In genomic region chr4:108170729-108171540, GRCh38 we compare ENCODE assay signal across 12 cellular contexts. TPM values are rescaled to one million over a fixed set of nuclear protein-coding genes. Genes with fewer than 3 reads are reported as not detected.
DNase-seq lines count a peak whose midpoint lies in the region; ATAC-seq and TF ChIP-seq lines count a peak whose summit lies in the region.
"Had no signal": no experiment of that assay in that cellular context is flagged by ENCODE, and none has a peak within 500 bp of the region (broad histone marks: within the 10 kb centered on the region; RNA-seq: fewer than 3 reads in every experiment).

No MANE protein-coding gene starts in this region.

- TF ChIP-seq CTCF in endodermal cell (conservative IDR thresholded peaks at IDR 0.05), result no peak

- no peak overlapping the region for H2BK120ac ChIP-seq in trophoblast cell (ENCODE audit: insufficient read depth, low read length, poor library complexity)

- H2BK12ac ChIP-seq in trophoblast cell (ENCODE audit: low read length), result peak overlapping the region; percentile 15

- ATAC-seq in T-helper 17 cell, result no peak
- no peak for ATAC-seq in GM19455 (IDR thresholded peaks at IDR 0.05; ENCODE audit: unreplicated experiment)

- no peaks in the 10 kb centered on the region for H3K9me3 ChIP-seq in T-helper 17 cell (ENCODE audit: control insufficient read depth, low read length, poor library complexity, severe bottlenecking)
- no peaks in the 10 kb centered on the region for H3K9me3 ChIP-seq in endodermal cell (ENCODE audit: control insufficient read depth, low read length)
- H3K9me3 ChIP-seq in trophoblast cell (ENCODE audit: insufficient read depth, low read depth, low read length), result peaks cover 2% of the 10 kb centered on the region

- H3K36me3 ChIP-seq in endodermal cell (ENCODE audit: control insufficient read depth, insufficient read depth, low read length) (no peaks in the 10 kb centered on the region), trophoblast cell (ENCODE audit: control insufficient read depth in 1 of 2, insufficient read depth in 2 of 2, low read length in 2 of 2) (no peaks in the 10 kb centered on the region)

- no peak overlapping the region for H3K23ac ChIP-seq in trophoblast cell (ENCODE audit: low read length)

- peaks cover 29% of the 10 kb centered on the region for H3K27me3 Mint-ChIP-seq in T-helper 17 cell
- H3K27me3 Mint-ChIP-seq in endodermal cell (ENCODE audit: insufficient read depth), result peaks cover 93% of the 10 kb centered on the region

- H4K8ac ChIP-seq in trophoblast cell (ENCODE audit: low read depth, low read length), result no peak overlapping the region

- H3K79me2 ChIP-seq in trophoblast cell (ENCODE audit: control insufficient read depth, insufficient read depth, low read length, poor library complexity), result peaks cover 8% of the 10 kb centered on the region

- 2 to 4% methylated on average over 11 to 17 of the region's 17 CpGs for WGBS in endodermal cell (ENCODE audit: insufficient coverage in 1 of 2, insufficient read length in 1 of 2), 2 experiments
- no CpG with 5 or more reads among the region's 17 CpGs for WGBS in trophoblast cell (ENCODE audit: extremely low coverage, insufficient coverage, insufficient read length)

- H3K27me3 ChIP-seq in endodermal cell (ENCODE audit: control insufficient read depth, insufficient read depth, low read length, poor library complexity, severe bottlenecking) (peaks cover 100% of the 10 kb centered on the region), trophoblast cell (ENCODE audit: insufficient read depth, low read length) (peaks cover 58% of the 10 kb centered on the region)

- no peak overlapping the region for H4K12ac ChIP-seq in trophoblast cell (ENCODE audit: low read depth, low read length)

- H3K27ac Mint-ChIP-seq in T-helper 17 cell, result peak overlapping the region; percentile 97
- no peak overlapping the region for H3K27ac Mint-ChIP-seq in endodermal cell

- H3K14ac ChIP-seq in trophoblast cell (ENCODE audit: low read length), result no peak overlapping the region

- H3K4ac ChIP-seq in trophoblast cell (ENCODE audit: low read depth, low read length), result no peak overlapping the region

- H3K9ac ChIP-seq in endodermal cell (ENCODE audit: extremely low read depth, low read length, poor library complexity, severe bottlenecking) (no peak overlapping the region), trophoblast cell (ENCODE audit: low read length) (no peak overlapping the region)

- H3K79me1 ChIP-seq in trophoblast cell (ENCODE audit: low read length), result peaks cover 21% of the 10 kb centered on the region

- H3K4me3 Mint-ChIP-seq in T-helper 17 cell (peak overlapping the region; percentile 98), endodermal cell (peak overlapping the region; percentile 51)

- no peak overlapping the region for H3K18ac ChIP-seq in trophoblast cell (ENCODE audit: low read length)

- H3K4me2 ChIP-seq in trophoblast cell (ENCODE audit: low read length), result peak overlapping the region; percentile 98

- no peak overlapping the region for H2BK5ac ChIP-seq in trophoblast cell (ENCODE audit: low read depth, low read length, poor library complexity)

- peaks cover 5% of the 10 kb centered on the region for H3K36me3 Mint-ChIP-seq in T-helper 17 cell (ENCODE audit: low read depth)
- H3K36me3 Mint-ChIP-seq in endodermal cell (ENCODE audit: low read depth), result no peaks in the 10 kb centered on the region

- H3K27ac ChIP-seq in endodermal cell (ENCODE audit: low read depth, low read length) (no peak overlapping the region), trophoblast cell (ENCODE audit: low read depth, low read length) (no peak overlapping the region)

- no peak overlapping the region for H2AFZ ChIP-seq in trophoblast cell (ENCODE audit: insufficient read depth, low read length, poor library complexity)

- H3K4me3 ChIP-seq in endodermal cell (ENCODE audit: low read length) (peak overlapping the region; percentile 77), trophoblast cell (ENCODE audit: low read depth, low read length) (no peak overlapping the region)

- peaks cover 40% of the 10 kb centered on the region for H3K4me1 Mint-ChIP-seq in T-helper 17 cell
- peaks cover 24% of the 10 kb centered on the region for H3K4me1 Mint-ChIP-seq in endodermal cell

- peak; percentile 15 for DNase-seq in NOMO-1 treated with DMSO at 0.1 percent for 48 hours (lab: John Stamatoyannopoulos, UW; ENCODE audit: unreplicated experiment)
- DNase-seq in NOMO-1 (lab: John Stamatoyannopoulos, UW; ENCODE audit: unreplicated experiment in 2 of 2), result no peak
- no peak for DNase-seq in T-helper 17 cell
- peak; percentile 59 for DNase-seq in endodermal cell
- DNase-seq in trophoblast cell, result no peak
- DNase-seq in activated CD4-positive, CD25-positive, alpha-beta regulatory T cell treated with anti-CD3 and anti-CD28 coated beads, Interleukin-2, amount 50 U/mL, for 72 hours, result no peak
- no peak for DNase-seq in NCI-H187 (lab: John Stamatoyannopoulos, UW)
- DNase-seq: ACHN, NCI-H1417 treated with DMSO at 0.1 percent for 48 hours, Right ventricle myocardium superior had no signal

- peaks cover 11% of the 10 kb centered on the region for H3K4me1 ChIP-seq in endodermal cell (ENCODE audit: control insufficient read depth, insufficient read depth, low read length)
- H3K4me1 ChIP-seq in trophoblast cell (ENCODE audit: control insufficient read depth in 1 of 2, insufficient read depth in 2 of 2, low read length in 2 of 2), result peaks cover 12 to 25% of the 10 kb centered on the region in 2 experiments

- H3K9me3 Mint-ChIP-seq in endodermal cell, result no peaks in the 10 kb centered on the region

- H2AK5ac ChIP-seq in trophoblast cell (ENCODE audit: low read length), result no peak overlapping the region

- H4K91ac ChIP-seq in trophoblast cell (ENCODE audit: low read depth, low read length), result no peak overlapping the region

RNA-seq across cellular contexts. Expression of gene LEF1, which starts 2.2 kb away (rescaled TPM):
- total RNA-seq in T-helper 17 cell (100 to 1,000 TPM; 236 to 319 TPM), endodermal cell (1 to 10 TPM in 1 of 2 donors, under 1 TPM in 1; 0.95 to 1.6 TPM)
- polyA plus RNA-seq in endodermal cell (2013, experiment 1 of 2), result 64.3 TPM
- polyA plus RNA-seq in endodermal cell (2013, experiment 2 of 2), result 58.7 TPM
- polyA plus RNA-seq in trophoblast cell (2013), result 15.9 and 18.3 TPM in 2 replicates
- total RNA-seq: dermis microvascular lymphatic vessel endothelial cell had no signal

Comparison
In these comparisons a context has a peak if more than half of its experiments do, and no peak if none do; other contexts are left out.
1. DNase-seq: peak in NOMO-1 treated with DMSO at 0.1 percent for 48 hours (single experiment) and endodermal cell (single experiment); none in NOMO-1 (0 of 2), T-helper 17 cell (0 of 3), trophoblast cell (0 of 2), activated CD4-positive, CD25-positive, alpha-beta regulatory T cell treated with anti-CD3 and anti-CD28 coated beads, Interleukin-2, amount 50 U/mL, for 72 hours (single experiment) and NCI-H187 (0 of 2).
2. RNA of gene LEF1, which starts 2.2 kb away (total RNA-seq): 236 to 319 TPM in T-helper 17 cell; 0.95 to 1.6 TPM in endodermal cell; every median in the first group is over 10 times any median in the second.